14 cellular contexts compared by ENCODE assay signal in the genomic region with DNA sequence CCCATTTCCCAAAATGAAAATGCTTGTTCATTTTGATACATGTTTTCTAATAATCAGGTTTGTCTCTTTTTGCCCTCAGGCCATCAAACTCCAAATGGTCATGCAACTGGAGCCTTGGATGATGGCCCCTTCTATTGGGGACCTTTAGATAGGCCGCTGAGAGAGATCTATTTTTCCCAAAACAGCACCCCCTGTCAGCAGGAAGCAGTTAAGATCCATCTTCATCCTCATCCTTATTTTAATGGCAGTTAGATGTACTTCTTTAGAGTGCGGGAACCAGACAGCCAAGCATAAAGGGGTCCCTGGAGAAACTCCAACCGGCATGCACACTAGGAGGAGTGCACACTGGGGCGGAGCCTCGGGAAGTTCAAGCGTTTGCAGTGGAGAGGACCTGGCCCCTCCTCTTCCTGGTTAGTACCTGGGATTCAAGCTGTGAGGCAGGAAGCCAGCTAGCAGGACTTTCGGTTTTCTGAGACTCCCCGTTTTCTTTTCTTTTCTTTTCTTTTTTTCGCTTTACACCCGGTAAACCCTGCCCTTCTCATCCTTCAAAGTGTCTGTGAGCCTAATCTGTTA. TPM values are rescaled to one million over a fixed set of nuclear protein-coding genes. Genes with fewer than 3 reads are reported as not detected.
DNase-seq lines count a peak whose midpoint lies in the region; ATAC-seq and TF ChIP-seq lines count a peak whose summit lies in the region.
"Had no signal": no experiment of that assay in that cellular context is flagged by ENCODE, and none has a peak within 500 bp of the region (broad histone marks: within the 10 kb centered on the region; RNA-seq: fewer than 3 reads in every experiment).

No MANE protein-coding gene starts in this region.

- no peaks in the 10 kb centered on the region for H3K4me1 ChIP-seq in left lung
- H3K4me1 ChIP-seq in suprapubic skin, result no peaks in the 10 kb centered on the region

- CTCF ChIA-PET in BJ (lab: Yijun Ruan, JAX), result no interaction called here

- no peak for TF ChIP-seq POLR2A in suprapubic skin (IDR thresholded peaks at IDR 0.05)

- intact Hi-C loops in left lung (cut with DNase I), result no loop called here

- ATAC-seq in left lung, result peak; percentile 47
- no peak for ATAC-seq in GM19467 (IDR thresholded peaks at IDR 0.05; ENCODE audit: unreplicated experiment)
- ATAC-seq in HG03378 (IDR thresholded peaks at IDR 0.05; ENCODE audit: unreplicated experiment), result no peak

- POLR2A ChIA-PET in BJ (lab: Charles Lee), result no interaction called here

- no peaks in the 10 kb centered on the region for H3K9me3 ChIP-seq in left lung
- no peaks in the 10 kb centered on the region for H3K9me3 ChIP-seq in suprapubic skin

- TF ChIP-seq CTCF in BJ (IDR thresholded peaks at IDR 0.05; ENCODE audit: insufficient read depth, low read depth, low read length), result 0 out of 2 replicates have a peak, but pooled peaks have one; percentile 10
- TF ChIP-seq CTCF in HL-60 (IDR thresholded peaks at IDR 0.05; ENCODE audit: insufficient read depth, low read length), result no peak
- TF ChIP-seq CTCF in left lung (IDR thresholded peaks at IDR 0.05), result no peak
- no peak for TF ChIP-seq CTCF in suprapubic skin (IDR thresholded peaks at IDR 0.05)

- peak overlapping the region; percentile 61 for H3K27ac ChIP-seq in HL-60 (replicated peaks)
- H3K27ac ChIP-seq in left lung, result no peak overlapping the region
- no peak overlapping the region for H3K27ac ChIP-seq in suprapubic skin

- no peak for TF ChIP-seq EP300 in suprapubic skin (IDR thresholded peaks at IDR 0.05)

- 72% methylated on average over 10 of the region's 10 CpGs for WGBS in suprapubic skin

- H3K4me3 ChIP-seq in BJ (ENCODE audit: low read depth, low read length) (no peak overlapping the region), HL-60 (replicated peaks; ENCODE audit: insufficient read depth, low read length) (no peak overlapping the region), left lung (no peak overlapping the region), suprapubic skin (no peak overlapping the region)

- DNase-seq in BJ (ENCODE audit: low read depth) (no peak), HL-60 (ENCODE audit: low read depth in 1 of 2, low spot score in 1 of 2) (no peak), SK-N-DZ (ENCODE audit: low spot score) (peak; percentile 28), left lung (no peak), suprapubic skin (ENCODE audit: low spot score in 2 of 2) (no peak), GF-D8 (lab: John Stamatoyannopoulos, UW) (no peak)
- DNase-seq: NCI-H2107, SW 1271 had no signal

- no peaks in the 10 kb centered on the region for H3K27me3 ChIP-seq in BJ (ENCODE audit: control insufficient read depth, insufficient read depth, low read length)
- no peaks in the 10 kb centered on the region for H3K27me3 ChIP-seq in HL-60 (ENCODE audit: insufficient read depth, poor library complexity, severe bottlenecking)
- H3K27me3 ChIP-seq in left lung, result no peaks in the 10 kb centered on the region
- no peaks in the 10 kb centered on the region for H3K27me3 ChIP-seq in suprapubic skin

- H3K36me3 ChIP-seq in BJ (ENCODE audit: control insufficient read depth, insufficient read depth, low read length) (no peaks in the 10 kb centered on the region), left lung (no peaks in the 10 kb centered on the region), suprapubic skin (no peaks in the 10 kb centered on the region)

RNA-seq across cellular contexts. Expression of gene STRIT1, which starts 31.9 kb away (rescaled TPM):
- polyA plus RNA-seq in BJ (2011; rRNA removed), result not detected in 2 replicates
- polyA minus RNA-seq in BJ (2011; rRNA and poly(A)+ RNA removed), result not detected in 2 replicates
- not detected in 2 replicates for polyA plus RNA-seq in SK-N-DZ (2014; cell fraction: cytosol; rRNA removed)
- not detected in 2 replicates for polyA plus RNA-seq in SK-N-DZ (2014; cell fraction: nucleus; rRNA removed)
- total RNA-seq in left lung (not detected), suprapubic skin (not detected)
- total RNA-seq: glomerular endothelial cell, HT-29, renal cortical epithelial cell, ureter had no signal
